Comparison of ENCODE assay signal across 1 cellular context in genomic region chr2:108870069-108870644, GRCh38.
TF ChIP-seq lines count a peak whose summit lies in the region.

No MANE protein-coding gene starts in this region.

TF ChIP-seq in K562, 482 proteins besides CTCF, POLR2A, EP300 and RAD21 (continued from another document and continues in another):
- TF ChIP-seq, protein P1, sequence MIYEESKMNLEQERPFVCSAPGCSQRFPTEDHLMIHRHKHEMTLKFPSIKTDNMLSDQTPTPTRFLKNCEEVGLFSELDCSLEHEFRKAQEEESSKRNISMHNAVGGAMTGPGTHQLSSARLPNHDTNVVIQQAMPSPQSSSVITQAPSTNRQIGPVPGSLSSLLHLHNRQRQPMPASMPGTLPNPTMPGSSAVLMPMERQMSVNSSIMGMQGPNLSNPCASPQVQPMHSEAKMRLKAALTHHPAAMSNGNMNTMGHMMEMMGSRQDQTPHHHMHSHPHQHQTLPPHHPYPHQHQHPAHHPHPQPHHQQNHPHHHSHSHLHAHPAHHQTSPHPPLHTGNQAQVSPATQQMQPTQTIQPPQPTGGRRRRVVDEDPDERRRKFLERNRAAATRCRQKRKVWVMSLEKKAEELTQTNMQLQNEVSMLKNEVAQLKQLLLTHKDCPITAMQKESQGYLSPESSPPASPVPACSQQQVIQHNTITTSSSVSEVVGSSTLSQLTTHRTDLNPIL (CRISPR knock-in tag; IDR thresholded peaks at IDR 0.05), result no peak
- peak in 1 of 2 experiments; percentile 97; a peak in 2 of 3 replicates for TF ChIP-seq CBX3 (IDR thresholded peaks at IDR 0.05; ENCODE audit: borderline replicate concordance in 1 of 2, low read length in 2 of 2)
- no peak for TF ChIP-seq ZNF121 (CRISPR knock-in tag; conservative IDR thresholded peaks at IDR 0.05)
- TF ChIP-seq, protein P2, sequence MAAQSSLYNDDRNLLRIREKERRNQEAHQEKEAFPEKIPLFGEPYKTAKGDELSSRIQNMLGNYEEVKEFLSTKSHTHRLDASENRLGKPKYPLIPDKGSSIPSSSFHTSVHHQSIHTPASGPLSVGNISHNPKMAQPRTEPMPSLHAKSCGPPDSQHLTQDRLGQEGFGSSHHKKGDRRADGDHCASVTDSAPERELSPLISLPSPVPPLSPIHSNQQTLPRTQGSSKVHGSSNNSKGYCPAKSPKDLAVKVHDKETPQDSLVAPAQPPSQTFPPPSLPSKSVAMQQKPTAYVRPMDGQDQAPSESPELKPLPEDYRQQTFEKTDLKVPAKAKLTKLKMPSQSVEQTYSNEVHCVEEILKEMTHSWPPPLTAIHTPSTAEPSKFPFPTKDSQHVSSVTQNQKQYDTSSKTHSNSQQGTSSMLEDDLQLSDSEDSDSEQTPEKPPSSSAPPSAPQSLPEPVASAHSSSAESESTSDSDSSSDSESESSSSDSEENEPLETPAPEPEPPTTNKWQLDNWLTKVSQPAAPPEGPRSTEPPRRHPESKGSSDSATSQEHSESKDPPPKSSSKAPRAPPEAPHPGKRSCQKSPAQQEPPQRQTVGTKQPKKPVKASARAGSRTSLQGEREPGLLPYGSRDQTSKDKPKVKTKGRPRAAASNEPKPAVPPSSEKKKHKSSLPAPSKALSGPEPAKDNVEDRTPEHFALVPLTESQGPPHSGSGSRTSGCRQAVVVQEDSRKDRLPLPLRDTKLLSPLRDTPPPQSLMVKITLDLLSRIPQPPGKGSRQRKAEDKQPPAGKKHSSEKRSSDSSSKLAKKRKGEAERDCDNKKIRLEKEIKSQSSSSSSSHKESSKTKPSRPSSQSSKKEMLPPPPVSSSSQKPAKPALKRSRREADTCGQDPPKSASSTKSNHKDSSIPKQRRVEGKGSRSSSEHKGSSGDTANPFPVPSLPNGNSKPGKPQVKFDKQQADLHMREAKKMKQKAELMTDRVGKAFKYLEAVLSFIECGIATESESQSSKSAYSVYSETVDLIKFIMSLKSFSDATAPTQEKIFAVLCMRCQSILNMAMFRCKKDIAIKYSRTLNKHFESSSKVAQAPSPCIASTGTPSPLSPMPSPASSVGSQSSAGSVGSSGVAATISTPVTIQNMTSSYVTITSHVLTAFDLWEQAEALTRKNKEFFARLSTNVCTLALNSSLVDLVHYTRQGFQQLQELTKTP (IDR thresholded peaks at IDR 0.05; ENCODE audit: low read depth in 1 of 2, partially characterized antibody in 2 of 2), result no peak
- no peak for TF ChIP-seq ZBTB34 (CRISPR knock-in tag; IDR thresholded peaks at IDR 0.05)
- TF ChIP-seq, protein P3, sequence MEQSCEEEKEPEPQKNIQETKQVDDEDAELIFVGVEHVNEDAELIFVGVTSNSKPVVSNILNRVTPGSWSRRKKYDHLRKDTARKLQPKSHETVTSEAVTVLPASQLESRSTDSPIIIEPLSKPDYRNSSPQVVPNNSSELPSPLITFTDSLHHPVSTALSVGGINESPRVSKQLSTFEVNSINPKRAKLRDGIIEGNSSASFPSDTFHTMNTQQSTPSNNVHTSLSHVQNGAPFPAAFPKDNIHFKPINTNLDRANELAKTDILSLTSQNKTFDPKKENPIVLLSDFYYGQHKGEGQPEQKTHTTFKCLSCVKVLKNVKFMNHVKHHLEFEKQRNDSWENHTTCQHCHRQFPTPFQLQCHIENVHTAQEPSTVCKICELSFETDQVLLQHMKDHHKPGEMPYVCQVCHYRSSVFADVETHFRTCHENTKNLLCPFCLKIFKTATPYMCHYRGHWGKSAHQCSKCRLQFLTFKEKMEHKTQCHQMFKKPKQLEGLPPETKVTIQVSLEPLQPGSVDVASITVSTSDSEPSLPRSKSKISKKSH (CRISPR knock-in tag; IDR thresholded peaks at IDR 0.05), result peak; percentile 78; the same call in 1 of the 2 replicates
- no peak for TF ChIP-seq GATAD2B (IDR thresholded peaks at IDR 0.05; ENCODE audit: borderline replicate concordance)
- peak; percentile 15 for TF ChIP-seq RBM25 (IDR thresholded peaks at IDR 0.05; ENCODE audit: low read depth, low read length, severe bottlenecking)
- TF ChIP-seq MAFK (IDR thresholded peaks at IDR 0.05; ENCODE audit: low read length), result no peak
- no peak for TF ChIP-seq SP1 (CRISPR knock-in tag; IDR thresholded peaks at IDR 0.05)
- TF ChIP-seq ERF (CRISPR knock-in tag; IDR thresholded peaks at IDR 0.05), result no peak
- TF ChIP-seq, protein P4, sequence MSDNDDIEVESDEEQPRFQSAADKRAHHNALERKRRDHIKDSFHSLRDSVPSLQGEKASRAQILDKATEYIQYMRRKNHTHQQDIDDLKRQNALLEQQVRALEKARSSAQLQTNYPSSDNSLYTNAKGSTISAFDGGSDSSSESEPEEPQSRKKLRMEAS (CRISPR knock-in tag; IDR thresholded peaks at IDR 0.05), result no peak
- TF ChIP-seq GTF2B (IDR thresholded peaks at IDR 0.05; ENCODE audit: extremely low read depth, insufficient read length), result no peak
- no peak for TF ChIP-seq ZNF232 (CRISPR knock-in tag; IDR thresholded peaks at IDR 0.05)
- TF ChIP-seq ZNF354B (CRISPR knock-in tag; IDR thresholded peaks at IDR 0.05), result no peak
- TF ChIP-seq, protein P5, sequence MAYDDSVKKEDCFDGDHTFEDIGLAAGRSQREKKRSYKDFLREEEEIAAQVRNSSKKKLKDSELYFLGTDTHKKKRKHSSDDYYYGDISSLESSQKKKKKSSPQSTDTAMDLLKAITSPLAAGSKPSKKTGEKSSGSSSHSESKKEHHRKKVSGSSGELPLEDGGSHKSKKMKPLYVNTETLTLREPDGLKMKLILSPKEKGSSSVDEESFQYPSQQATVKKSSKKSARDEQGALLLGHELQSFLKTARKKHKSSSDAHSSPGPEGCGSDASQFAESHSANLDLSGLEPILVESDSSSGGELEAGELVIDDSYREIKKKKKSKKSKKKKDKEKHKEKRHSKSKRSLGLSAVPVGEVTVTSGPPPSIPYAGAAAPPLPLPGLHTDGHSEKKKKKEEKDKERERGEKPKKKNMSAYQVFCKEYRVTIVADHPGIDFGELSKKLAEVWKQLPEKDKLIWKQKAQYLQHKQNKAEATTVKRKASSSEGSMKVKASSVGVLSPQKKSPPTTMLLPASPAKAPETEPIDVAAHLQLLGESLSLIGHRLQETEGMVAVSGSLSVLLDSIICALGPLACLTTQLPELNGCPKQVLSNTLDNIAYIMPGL (CRISPR knock-in tag; IDR thresholded peaks at IDR 0.05), result no peak
- TF ChIP-seq KAT7 (CRISPR knock-in tag; IDR thresholded peaks at IDR 0.05; ENCODE audit: borderline replicate concordance), result no peak
- TF ChIP-seq, protein P6, sequence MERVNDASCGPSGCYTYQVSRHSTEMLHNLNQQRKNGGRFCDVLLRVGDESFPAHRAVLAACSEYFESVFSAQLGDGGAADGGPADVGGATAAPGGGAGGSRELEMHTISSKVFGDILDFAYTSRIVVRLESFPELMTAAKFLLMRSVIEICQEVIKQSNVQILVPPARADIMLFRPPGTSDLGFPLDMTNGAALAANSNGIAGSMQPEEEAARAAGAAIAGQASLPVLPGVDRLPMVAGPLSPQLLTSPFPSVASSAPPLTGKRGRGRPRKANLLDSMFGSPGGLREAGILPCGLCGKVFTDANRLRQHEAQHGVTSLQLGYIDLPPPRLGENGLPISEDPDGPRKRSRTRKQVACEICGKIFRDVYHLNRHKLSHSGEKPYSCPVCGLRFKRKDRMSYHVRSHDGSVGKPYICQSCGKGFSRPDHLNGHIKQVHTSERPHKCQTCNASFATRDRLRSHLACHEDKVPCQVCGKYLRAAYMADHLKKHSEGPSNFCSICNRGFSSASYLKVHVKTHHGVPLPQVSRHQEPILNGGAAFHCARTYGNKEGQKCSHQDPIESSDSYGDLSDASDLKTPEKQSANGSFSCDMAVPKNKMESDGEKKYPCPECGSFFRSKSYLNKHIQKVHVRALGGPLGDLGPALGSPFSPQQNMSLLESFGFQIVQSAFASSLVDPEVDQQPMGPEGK (CRISPR knock-in tag; IDR thresholded peaks at IDR 0.05; ENCODE audit: borderline replicate concordance), result no peak
- TF ChIP-seq BCOR (IDR thresholded peaks at IDR 0.05), result no peak
- no peak for TF ChIP-seq FOXA1 (IDR thresholded peaks at IDR 0.05; ENCODE audit: borderline replicate concordance)
- TF ChIP-seq, protein P7, sequence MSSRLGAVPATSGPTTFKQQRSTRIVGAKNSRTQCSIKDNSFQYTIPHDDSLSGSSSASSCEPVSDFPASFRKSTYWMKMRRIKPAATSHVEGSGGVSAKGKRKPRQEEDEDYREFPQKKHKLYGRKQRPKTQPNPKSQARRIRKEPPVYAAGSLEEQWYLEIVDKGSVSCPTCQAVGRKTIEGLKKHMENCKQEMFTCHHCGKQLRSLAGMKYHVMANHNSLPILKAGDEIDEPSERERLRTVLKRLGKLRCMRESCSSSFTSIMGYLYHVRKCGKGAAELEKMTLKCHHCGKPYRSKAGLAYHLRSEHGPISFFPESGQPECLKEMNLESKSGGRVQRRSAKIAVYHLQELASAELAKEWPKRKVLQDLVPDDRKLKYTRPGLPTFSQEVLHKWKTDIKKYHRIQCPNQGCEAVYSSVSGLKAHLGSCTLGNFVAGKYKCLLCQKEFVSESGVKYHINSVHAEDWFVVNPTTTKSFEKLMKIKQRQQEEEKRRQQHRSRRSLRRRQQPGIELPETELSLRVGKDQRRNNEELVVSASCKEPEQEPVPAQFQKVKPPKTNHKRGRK (tag; IDR thresholded peaks at IDR 0.05), result no peak
- no peak for TF ChIP-seq SNAPC5 (CRISPR knock-in tag; IDR thresholded peaks at IDR 0.05)
- no peak for TF ChIP-seq BDP1 (IDR thresholded peaks at IDR 0.05; ENCODE audit: insufficient read depth, insufficient read length)
- TF ChIP-seq TCF7L2 (IDR thresholded peaks at IDR 0.05; ENCODE audit: low read depth, low read length), result no peak
- TF ChIP-seq HOMEZ (CRISPR knock-in tag; IDR thresholded peaks at IDR 0.05), result no peak
- no peak for TF ChIP-seq DMBX1 (CRISPR knock-in tag; IDR thresholded peaks at IDR 0.05; ENCODE audit: borderline replicate concordance)
- no peak for TF ChIP-seq HDAC8 (tag; IDR thresholded peaks at IDR 0.05)
- no peak for TF ChIP-seq CREM (IDR thresholded peaks at IDR 0.05; ENCODE audit: low read depth)
- no peak for TF ChIP-seq SRF (CRISPR knock-in tag; IDR thresholded peaks at IDR 0.05)
- TF ChIP-seq STAT5A (IDR thresholded peaks at IDR 0.05; ENCODE audit: borderline replicate concordance, low read length), result no peak
- TF ChIP-seq, protein P8, sequence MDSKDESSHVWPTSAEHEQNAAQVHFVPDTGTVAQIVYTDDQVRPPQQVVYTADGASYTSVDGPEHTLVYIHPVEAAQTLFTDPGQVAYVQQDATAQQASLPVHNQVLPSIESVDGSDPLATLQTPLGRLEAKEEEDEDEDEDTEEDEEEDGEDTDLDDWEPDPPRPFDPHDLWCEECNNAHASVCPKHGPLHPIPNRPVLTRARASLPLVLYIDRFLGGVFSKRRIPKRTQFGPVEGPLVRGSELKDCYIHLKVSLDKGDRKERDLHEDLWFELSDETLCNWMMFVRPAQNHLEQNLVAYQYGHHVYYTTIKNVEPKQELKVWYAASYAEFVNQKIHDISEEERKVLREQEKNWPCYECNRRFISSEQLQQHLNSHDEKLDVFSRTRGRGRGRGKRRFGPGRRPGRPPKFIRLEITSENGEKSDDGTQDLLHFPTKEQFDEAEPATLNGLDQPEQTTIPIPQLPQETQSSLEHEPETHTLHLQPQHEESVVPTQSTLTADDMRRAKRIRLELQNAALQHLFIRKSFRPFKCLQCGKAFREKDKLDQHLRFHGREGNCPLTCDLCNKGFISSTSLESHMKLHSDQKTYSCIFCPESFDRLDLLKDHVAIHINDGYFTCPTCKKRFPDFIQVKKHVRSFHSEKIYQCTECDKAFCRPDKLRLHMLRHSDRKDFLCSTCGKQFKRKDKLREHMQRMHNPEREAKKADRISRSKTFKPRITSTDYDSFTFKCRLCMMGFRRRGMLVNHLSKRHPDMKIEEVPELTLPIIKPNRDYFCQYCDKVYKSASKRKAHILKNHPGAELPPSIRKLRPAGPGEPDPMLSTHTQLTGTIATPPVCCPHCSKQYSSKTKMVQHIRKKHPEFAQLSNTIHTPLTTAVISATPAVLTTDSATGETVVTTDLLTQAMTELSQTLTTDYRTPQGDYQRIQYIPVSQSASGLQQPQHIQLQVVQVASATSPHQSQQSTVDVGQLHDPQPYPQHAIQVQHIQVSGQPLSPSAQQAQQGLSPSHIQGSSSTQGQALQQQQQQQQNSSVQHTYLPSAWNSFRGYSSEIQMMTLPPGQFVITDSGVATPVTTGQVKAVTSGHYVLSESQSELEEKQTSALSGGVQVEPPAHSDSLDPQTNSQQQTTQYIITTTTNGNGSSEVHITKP (IDR thresholded peaks at IDR 0.05; ENCODE audit: partially characterized antibody), result no peak
- TF ChIP-seq TOE1 (IDR thresholded peaks at IDR 0.05; ENCODE audit: borderline replicate concordance), result no peak
- TF ChIP-seq TOE1 (CRISPR knock-in tag; IDR thresholded peaks at IDR 0.05; ENCODE audit: borderline replicate concordance, low read depth), result no peak
